ENCODE assay signal across 19 cellular contexts in the genomic region with DNA sequence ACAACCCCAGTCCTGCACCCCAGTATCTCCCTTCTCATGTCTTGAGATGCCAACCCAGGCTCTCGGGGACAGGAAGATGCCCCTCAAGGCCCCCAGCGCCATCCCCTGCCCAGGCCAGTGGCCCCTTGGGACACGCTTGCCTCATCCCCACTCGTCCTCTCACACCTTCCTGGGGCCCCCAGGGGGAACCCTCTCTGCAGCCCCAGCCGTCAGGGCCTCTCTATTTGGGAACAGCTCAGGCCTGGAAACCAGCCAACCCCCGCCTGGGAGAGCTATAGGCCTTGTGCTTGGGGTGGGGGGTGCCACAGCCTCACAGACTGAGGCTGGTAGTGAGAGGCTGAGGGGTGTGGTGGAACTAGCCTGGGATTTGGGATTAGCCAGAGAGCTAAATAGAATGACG. TPM values are rescaled to one million over a fixed set of nuclear protein-coding genes. Genes with fewer than 3 reads are reported as not detected.
DNase-seq lines count a peak whose midpoint lies in the region; ATAC-seq, FAIRE-seq and TF ChIP-seq lines count a peak whose summit lies in the region.
"Had no signal": no experiment of that assay in that cellular context is flagged by ENCODE, and none has a peak within 500 bp of the region (broad histone marks: within the 10 kb centered on the region; RNA-seq: fewer than 3 reads in every experiment).

No MANE protein-coding gene starts in this region.

- no peaks in the 10 kb centered on the region for H3K36me3 Mint-ChIP-seq in CD8-positive, alpha-beta T cell
- H3K36me3 Mint-ChIP-seq in glutamatergic neuron (ENCODE audit: unreplicated experiment): no peaks in the 10 kb centered on the region
- H3K36me3 Mint-ChIP-seq: IgD-negative memory B cell had no signal

- peaks cover 10% of the 10 kb centered on the region for H3K27me3 Mint-ChIP-seq in CD8-positive, alpha-beta T cell (ENCODE audit: low read depth)
- H3K27me3 Mint-ChIP-seq in glutamatergic neuron (ENCODE audit: unreplicated experiment): peaks cover 9% of the 10 kb centered on the region

- H3K9me3 ChIP-seq in right cardiac atrium (ENCODE audit: control insufficient read depth, low read length) (no peaks in the 10 kb centered on the region), K562 (replicated peaks; ENCODE audit: control insufficient read depth, insufficient read depth, low read depth, low read length) (no peaks in the 10 kb centered on the region), breast epithelium (no peaks in the 10 kb centered on the region)
- no peaks in the 10 kb centered on the region for H3K9me3 ChIP-seq in CD8-positive, alpha-beta T cell (ENCODE audit: low read length)
- H3K9me3 ChIP-seq: BE2C had no signal

- H3K27ac ChIP-seq in right cardiac atrium (ENCODE audit: low read length) (no peak overlapping the region), K562 (ENCODE audit: extremely low read depth, low read depth, low read length) (no peak overlapping the region), breast epithelium (no peak overlapping the region)
- no peak overlapping the region for H3K27ac ChIP-seq in CD8-positive, alpha-beta T cell (ENCODE audit: low read depth, low read length)
- H3K27ac ChIP-seq: 22Rv1 had no signal

- H3K79me2 ChIP-seq in K562 (ENCODE audit: control insufficient read depth, insufficient read depth, low read length): peaks cover 32% of the 10 kb centered on the region; the same call in 2 of the 3 replicates

- no peak for TF ChIP-seq CTCF in K562 (IDR thresholded peaks at IDR 0.05 in 2 of 3, conservative IDR thresholded peaks at IDR 0.05 in 1 of 3; ENCODE audit: insufficient read depth in 2 of 3, low read depth in 1 of 3, low read length in 3 of 3)
- TF ChIP-seq CTCF in CD8-positive, alpha-beta T cell (IDR thresholded peaks at IDR 0.05): no peak
- no peak for TF ChIP-seq CTCF in breast epithelium (IDR thresholded peaks at IDR 0.05)
- TF ChIP-seq CTCF in glutamatergic neuron (IDR thresholded peaks at IDR 0.05; ENCODE audit: partially characterized antibody, unreplicated experiment): no peak

- no peak overlapping the region for H3K4me3 Mint-ChIP-seq in CD8-positive, alpha-beta T cell
- H3K4me3 Mint-ChIP-seq in glutamatergic neuron (ENCODE audit: unreplicated experiment): no peak overlapping the region
- H3K4me3 Mint-ChIP-seq: IgD-negative memory B cell; T-helper 2 cell treated with Interferon-gamma antibody and Interleukin-4, amounts not matched to agents 5 μg/mL and 100 μg/mL, for 36 hours had no signal

- H3K4me2 ChIP-seq in K562 (ENCODE audit: insufficient read depth, low read length): no peak overlapping the region

- H3K9me3 Mint-ChIP-seq in CD8-positive, alpha-beta T cell: no peaks in the 10 kb centered on the region
- H3K9me3 Mint-ChIP-seq in glutamatergic neuron (ENCODE audit: unreplicated experiment): peaks cover 11% of the 10 kb centered on the region
- H3K9me3 Mint-ChIP-seq: T-helper 2 cell treated with Interferon-gamma antibody and Interleukin-4, amounts not matched to agents 5 μg/mL and 100 μg/mL, for 36 hours had no signal

- DNase-seq in DMS 273 (lab: John Stamatoyannopoulos, UW; ENCODE audit: unreplicated experiment): peak; percentile 28
- DNase-seq in DMS 273 treated with DMSO at 0.1 percent for 48 hours (lab: John Stamatoyannopoulos, UW): no peak
- DNase-seq in right cardiac atrium: peak in 2 of 3 donors; percentile 67 to 72
- no peak for DNase-seq in left ventricle myocardium superior
- DNase-seq in K562 (ENCODE audit: extremely low read depth in 1 of 4, low spot score in 3 of 4): peak in 3 of 4 experiments; percentile 51 to 61 (median 56)
- no peak for DNase-seq in CD8-positive, alpha-beta T cell
- no peak for DNase-seq in breast epithelium (ENCODE audit: low spot score in 2 of 2)
- DNase-seq in glutamatergic neuron: no peak
- DNase-seq: BE2C, DMS153, NCI-H1105 treated with DMSO at 0.1 percent for 48 hours, NCI-H187 treated with DMSO at 0.1 percent for 48 hours, NCI-H524 treated with DMSO at 0.1 percent for 48 hours, OCI-M1 had no signal

- POLR2A ChIA-PET in K562 (lab: Yijun Ruan, JAX): interaction anchor here (0.6 kb wide), 1 partner anchor 31 kb away, joined by 3 read pairs; no protein-coding TSS in a partner anchor
- POLR2A ChIA-PET in CD8-positive, alpha-beta T cell (lab: Charles Lee): interaction anchor here (0.6 kb wide), 1 partner anchor 18 kb away, joined by 3 read pairs; no protein-coding TSS in a partner anchor

- no peak overlapping the region for H3K27ac Mint-ChIP-seq in CD8-positive, alpha-beta T cell
- no peak overlapping the region for H3K27ac Mint-ChIP-seq in glutamatergic neuron (ENCODE audit: unreplicated experiment)
- H3K27ac Mint-ChIP-seq: IgD-negative memory B cell; T-helper 2 cell treated with Interferon-gamma antibody and Interleukin-4, amounts not matched to agents 5 μg/mL and 100 μg/mL, for 36 hours had no signal

- no peaks in the 10 kb centered on the region for H3K4me1 ChIP-seq in right cardiac atrium (ENCODE audit: control insufficient read depth, insufficient read depth, low read length)
- H3K4me1 ChIP-seq in K562 (replicated peaks in 1 of 2; ENCODE audit: control insufficient read depth in 2 of 2, insufficient read depth in 2 of 2, low read length in 2 of 2): peaks cover 49 to 64% of the 10 kb centered on the region in 2 experiments
- H3K4me1 ChIP-seq in CD8-positive, alpha-beta T cell (ENCODE audit: insufficient read depth, low read length): no peaks in the 10 kb centered on the region
- H3K4me1 ChIP-seq in breast epithelium: no peaks in the 10 kb centered on the region

- 60% methylated on average over 7 of the region's 7 CpGs for WGBS in right cardiac atrium
- 49% methylated on average over 7 of the region's 7 CpGs for WGBS in K562 (ENCODE audit: insufficient coverage, low coverage, missing lambda C conversion rate)

- no peaks in the 10 kb centered on the region for H3K4me1 Mint-ChIP-seq in CD8-positive, alpha-beta T cell (ENCODE audit: low read depth)
- peaks cover 34% of the 10 kb centered on the region for H3K4me1 Mint-ChIP-seq in glutamatergic neuron (ENCODE audit: low read depth, unreplicated experiment)
- H3K4me1 Mint-ChIP-seq: IgD-negative memory B cell had no signal

- no peak overlapping the region for H3K4me3 ChIP-seq in right cardiac atrium (ENCODE audit: low read length)
- H3K4me3 ChIP-seq in K562: no peak overlapping the region
- no peak overlapping the region for H3K4me3 ChIP-seq in CD8-positive, alpha-beta T cell (ENCODE audit: low read depth, low read length)
- no peak overlapping the region for H3K4me3 ChIP-seq in breast epithelium

- intact Hi-C loops in right cardiac atrium (cut with DNase I): no loop called here
- intact Hi-C loops in left ventricle myocardium superior (cut with micrococcal nuclease): no loop called here
- intact Hi-C loops in K562 (cut with micrococcal nuclease): no loop called here
- intact Hi-C loops in CD8-positive, alpha-beta T cell (cut with DNase I, micrococcal nuclease): no loop called here
- intact Hi-C loops in breast epithelium (cut with DNase I; ENCODE audit: low total_unique reads): no loop called here

- ATAC-seq in right cardiac atrium: no peak
- no peak for ATAC-seq in left ventricle myocardium superior
- ATAC-seq in K562: no peak
- ATAC-seq in CD8-positive, alpha-beta T cell: no peak

- H3K9me1 ChIP-seq in K562 (ENCODE audit: control insufficient read depth, insufficient read depth, low read length): peaks cover 3% of the 10 kb centered on the region

- CTCF ChIA-PET in K562 (lab: Yijun Ruan, JAX; ENCODE audit: low intra/inter-chr PET ratio): no interaction called here
- CTCF ChIA-PET in CD8-positive, alpha-beta T cell (lab: Charles Lee): interaction anchor here (0.7 to 1.2 kb wide), 2 partner anchors 9 to 1696 kb away, joined by 3 to 4 read pairs; no protein-coding TSS in a partner anchor

- H4K20me1 ChIP-seq in K562 (replicated peaks; ENCODE audit: control insufficient read depth, insufficient read depth, low read length): no peaks in the 10 kb centered on the region

- FAIRE-seq in K562 (lab: Jason Lieb, UNC): no peak
- FAIRE-seq: GM12892 had no signal

- in situ Hi-C loops in K562 (cut with MboI): no loop called here

- H2AFZ ChIP-seq in K562 (ENCODE audit: low read depth, low read length): no peak overlapping the region

- H3K27me3 ChIP-seq in right cardiac atrium (ENCODE audit: control insufficient read depth, insufficient read depth): no peaks in the 10 kb centered on the region
- no peaks in the 10 kb centered on the region for H3K27me3 ChIP-seq in K562 (ENCODE audit: control insufficient read depth in 2 of 2, insufficient read depth in 2 of 2, low read length in 2 of 2)
- no peaks in the 10 kb centered on the region for H3K27me3 ChIP-seq in CD8-positive, alpha-beta T cell (ENCODE audit: insufficient read depth, low read length)
- no peaks in the 10 kb centered on the region for H3K27me3 ChIP-seq in breast epithelium
- H3K27me3 ChIP-seq: BE2C had no signal

- peak overlapping the region in 1 of 2 experiments; percentile 69; a peak in 1 of 4 replicates for H3K9ac ChIP-seq in K562 (ENCODE audit: insufficient read depth in 1 of 2, low read depth in 2 of 2, low read length in 2 of 2)

- H3K36me3 ChIP-seq in K562 (ENCODE audit: control insufficient read depth, insufficient read depth, low read length) (no peaks in the 10 kb centered on the region; the same call in 2 of the 3 replicates), breast epithelium (no peaks in the 10 kb centered on the region)
- H3K36me3 ChIP-seq in CD8-positive, alpha-beta T cell (ENCODE audit: insufficient read depth, low read length): no peaks in the 10 kb centered on the region
- H3K36me3 ChIP-seq: BE2C had no signal

- no peak for TF ChIP-seq EP300 in K562 (IDR thresholded peaks at IDR 0.05; ENCODE audit: low read length)

- no TSS peak for BruUV-seq in K562 (replicated peaks; lab: Mats Ljungman, UMichigan)

- no peak for TF ChIP-seq RAD21 in K562 (CRISPR knock-in tag; conservative IDR thresholded peaks at IDR 0.05 in 1 of 2, IDR thresholded peaks at IDR 0.05 in 1 of 2)

- TF ChIP-seq POLR2A in K562 (conservative IDR thresholded peaks at IDR 0.05): no peak
- TF ChIP-seq POLR2A in breast epithelium (IDR thresholded peaks at IDR 0.05): no peak

RNA-seq across cellular contexts. Expression of a gene that starts 7.8 kb away (rescaled TPM):
- total RNA-seq in right cardiac atrium (10 to 100 TPM in 1 of 4 donors, 1 to 10 TPM in 3; 5.7 to 12.1 (median 8.6) TPM), left ventricle myocardium superior (1.7 TPM), K562 (2014; rRNA removed) (2.1 and 3.3 TPM in 2 replicates), K562 (2014; rRNA removed; fragmentation: Illumina TruSeq; extraction: Trizol) (0.65 and 0.73 TPM in 2 replicates), K562 (2015; rRNA removed; fragmentation: Illumina TruSeq; extraction: Trizol) (2.0 TPM in 2 replicates), K562 (2021) (14.3 and 14.8 TPM in 2 replicates), breast epithelium (1 to 10 TPM in 2 of 3 donors, not detected in 1; 1.2 to 1.6 TPM), glutamatergic neuron (ENCODE audit: unreplicated experiment) (180 TPM)
- polyA plus RNA-seq in right cardiac atrium (5.1 TPM), K562 (2011; rRNA removed) (12.4 and 19.4 TPM in 2 replicates), K562 (2014; fragmentation: Illumina TruSeq; extraction: Trizol) (15.3 and 19.0 TPM in 2 replicates), K562 (2014; fragmentation: Nextera tagmentation; extraction: Ambion mirVana) (under 1 TPM; 0.07 to 0.08 TPM), K562 (2014; rRNA removed) (8.1 and 9.3 TPM in 2 replicates)
- total RNA-seq in K562 (2011; cell fraction: chromatin; rRNA removed; ENCODE audit: low replicate concordance): 11.5 and 26.9 TPM in 2 replicates
- total RNA-seq in K562 (2011; cell fraction: nucleolus; rRNA removed): 18.7 and 19.2 TPM in 2 replicates
- total RNA-seq in K562 (2011; cell fraction: nucleoplasm; rRNA removed): 24.1 and 38.6 TPM in 2 replicates
- 14.2 and 25.6 TPM in 2 replicates for polyA plus RNA-seq in K562 (2011; cell fraction: cytosol; rRNA removed)
- 10.6 and 19.2 TPM in 2 replicates for polyA plus RNA-seq in K562 (2011; cell fraction: nucleus; rRNA removed)
- polyA plus RNA-seq in K562 (2012): 8.0 and 8.2 TPM in 2 replicates
- polyA minus RNA-seq in K562 (2011; rRNA and poly(A)+ RNA removed): 5.8 and 8.8 TPM in 2 replicates
- 14.6 and 15.2 TPM in 2 replicates for polyA minus RNA-seq in K562 (2011; cell fraction: cytosol; rRNA and poly(A)+ RNA removed)
- 3.4 and 3.8 TPM in 2 replicates for polyA minus RNA-seq in K562 (2011; cell fraction: nucleus; rRNA and poly(A)+ RNA removed)
- not detected for total RNA-seq in CD8-positive, alpha-beta T cell
- total RNA-seq: RPMI7951 had no signal
- polyA plus RNA-seq: IgD-negative memory B cell had no signal

Comparison
In these comparisons a context has a peak if more than half of its experiments do, and no peak if none do; other contexts are left out.
1. DNase-seq: peak in DMS 273 (single experiment), right cardiac atrium (2 of 3) and K562 (3 of 4); none in DMS 273 treated with DMSO at 0.1 percent for 48 hours (single experiment), left ventricle myocardium superior (single experiment), CD8-positive, alpha-beta T cell (0 of 7), breast epithelium (0 of 2) and glutamatergic neuron (single experiment).